1 cellular context compared by ENCODE assay signal in genomic region chr7:29189743-29190201, GRCh38.
TF ChIP-seq lines count a peak whose summit lies in the region.

No MANE protein-coding gene starts in this region.

TF ChIP-seq in HepG2, 621 proteins besides CTCF, POLR2A, EP300 and RAD21 (continued from another document and continues in another):
- no peak for TF ChIP-seq ZNF512B (CRISPR knock-in tag; IDR thresholded peaks at IDR 0.05; ENCODE audit: borderline replicate concordance)
- no peak for TF ChIP-seq THRA (CRISPR knock-in tag; IDR thresholded peaks at IDR 0.05; ENCODE audit: borderline replicate concordance)
- TF ChIP-seq ZSCAN25 (CRISPR knock-in tag; IDR thresholded peaks at IDR 0.05) = no peak
- peak; percentile 36; the same call in 1 of the 2 replicates for TF ChIP-seq ZNF225 (CRISPR knock-in tag; IDR thresholded peaks at IDR 0.05)
- TF ChIP-seq REST (IDR thresholded peaks at IDR 0.05; ENCODE audit: borderline replicate concordance in 1 of 2, low read depth in 1 of 2, low read length in 2 of 2) = no peak
- TF ChIP-seq SKIL (CRISPR knock-in tag; IDR thresholded peaks at IDR 0.05; ENCODE audit: borderline replicate concordance) = no peak
- no peak for TF ChIP-seq ZNF576 (CRISPR knock-in tag; IDR thresholded peaks at IDR 0.05)
- peak; percentile 62; the same call in 1 of the 2 replicates for TF ChIP-seq ZNF317 (CRISPR knock-in tag; IDR thresholded peaks at IDR 0.05)
- TF ChIP-seq PCBP1 (IDR thresholded peaks at IDR 0.05; ENCODE audit: borderline replicate concordance, low read depth, low read length) = no peak
- no peak for TF ChIP-seq ZNF816 (CRISPR knock-in tag; IDR thresholded peaks at IDR 0.05; ENCODE audit: borderline replicate concordance)
- no peak for TF ChIP-seq MBD4 (IDR thresholded peaks at IDR 0.05; ENCODE audit: borderline replicate concordance, low read length)
- no peak for TF ChIP-seq JARID2 (CRISPR knock-in tag; IDR thresholded peaks at IDR 0.05; ENCODE audit: insufficient replicate concordance)
- no peak for TF ChIP-seq SUZ12 (IDR thresholded peaks at IDR 0.05; ENCODE audit: low read depth, low read length)
- TF ChIP-seq SP1 (IDR thresholded peaks at IDR 0.05) = no peak
- TF ChIP-seq SP1 (CRISPR knock-in tag; IDR thresholded peaks at IDR 0.05) = no peak
- no peak for TF ChIP-seq ZNF577 (CRISPR knock-in tag; IDR thresholded peaks at IDR 0.05; ENCODE audit: borderline replicate concordance, low read depth)
- TF ChIP-seq MLX (CRISPR knock-in tag; IDR thresholded peaks at IDR 0.05) = no peak
- TF ChIP-seq ZNF484 (CRISPR knock-in tag; IDR thresholded peaks at IDR 0.05; ENCODE audit: borderline replicate concordance, low read depth) = no peak
- TF ChIP-seq ZNF674 (CRISPR knock-in tag; IDR thresholded peaks at IDR 0.05; ENCODE audit: low read depth) = no peak
- no peak for TF ChIP-seq ZNF546 (CRISPR knock-in tag; conservative IDR thresholded peaks at IDR 0.05)
- TF ChIP-seq ZNF878 (CRISPR knock-in tag; IDR thresholded peaks at IDR 0.05) = 0 out of 2 replicates have a peak, but pooled peaks have one; percentile 4
- peak; percentile 69; the same call in 1 of the 2 replicates for TF ChIP-seq ZNF350 (CRISPR knock-in tag; IDR thresholded peaks at IDR 0.05; ENCODE audit: borderline replicate concordance, low read depth)
- TF ChIP-seq PITX1 (CRISPR knock-in tag; IDR thresholded peaks at IDR 0.05) = no peak; the same call in 1 of the 2 replicates
- no peak for TF ChIP-seq ZNF251 (CRISPR knock-in tag; IDR thresholded peaks at IDR 0.05)
- no peak; the same call in 1 of the 2 replicates for TF ChIP-seq RXRA (CRISPR knock-in tag; IDR thresholded peaks at IDR 0.05)
- no peak for TF ChIP-seq HDAC2 (CRISPR knock-in tag; IDR thresholded peaks at IDR 0.05)
- no peak for TF ChIP-seq ZNF713 (CRISPR knock-in tag; IDR thresholded peaks at IDR 0.05)
- no peak for TF ChIP-seq RFX5 (IDR thresholded peaks at IDR 0.05; ENCODE audit: low read depth, low read length)
- TF ChIP-seq SATB2 (CRISPR knock-in tag; IDR thresholded peaks at IDR 0.05) = no peak
- TF ChIP-seq ZNF773 (CRISPR knock-in tag; IDR thresholded peaks at IDR 0.05; ENCODE audit: borderline replicate concordance) = no peak
- no peak for TF ChIP-seq ZBTB49 (CRISPR knock-in tag; IDR thresholded peaks at IDR 0.05; ENCODE audit: borderline replicate concordance)
- TF ChIP-seq POGK (CRISPR knock-in tag; conservative IDR thresholded peaks at IDR 0.05) = no peak
- TF ChIP-seq PRDM15 (CRISPR knock-in tag; IDR thresholded peaks at IDR 0.05) = no peak
- no peak for TF ChIP-seq ELF1 (CRISPR knock-in tag; IDR thresholded peaks at IDR 0.05)
- no peak for TF ChIP-seq PRDM10 (CRISPR knock-in tag; IDR thresholded peaks at IDR 0.05; ENCODE audit: low read depth)
